In the genomic region with DNA sequence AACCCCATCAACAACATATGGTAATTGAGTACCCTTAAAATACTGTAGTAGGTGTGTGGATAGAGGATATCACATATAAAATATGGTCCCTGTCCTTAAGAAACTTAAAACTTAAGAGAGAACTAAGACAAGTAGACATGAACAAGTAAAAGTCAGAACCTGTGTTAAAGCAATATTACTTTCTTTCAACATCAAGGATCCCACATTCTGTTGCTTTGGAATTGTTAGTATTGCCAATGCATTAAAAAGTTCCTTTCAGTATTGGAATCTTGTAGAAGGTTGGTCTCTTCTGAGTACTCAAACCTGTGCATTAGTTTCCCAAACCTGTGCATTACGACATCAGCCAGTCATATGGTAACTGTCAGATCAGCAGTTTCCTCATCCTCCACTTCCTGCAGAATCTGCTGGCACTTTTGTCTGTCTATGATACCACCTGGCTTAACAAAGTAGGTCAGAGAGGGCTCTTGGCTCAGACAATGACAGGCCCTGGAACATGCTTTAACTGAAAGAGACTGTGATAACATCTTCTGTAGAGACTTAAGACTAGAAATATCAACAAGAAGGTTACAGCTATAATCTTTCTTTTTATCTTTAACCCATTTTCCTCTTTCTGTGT, we compare ENCODE assay signal across 1 cellular context.
TF ChIP-seq lines count a peak whose summit lies in the region.

No MANE protein-coding gene starts in this region.

TF ChIP-seq in K562, 482 proteins besides CTCF, POLR2A, EP300 and RAD21 (continued from another document and continues in another):
- TF ChIP-seq, protein P1, sequence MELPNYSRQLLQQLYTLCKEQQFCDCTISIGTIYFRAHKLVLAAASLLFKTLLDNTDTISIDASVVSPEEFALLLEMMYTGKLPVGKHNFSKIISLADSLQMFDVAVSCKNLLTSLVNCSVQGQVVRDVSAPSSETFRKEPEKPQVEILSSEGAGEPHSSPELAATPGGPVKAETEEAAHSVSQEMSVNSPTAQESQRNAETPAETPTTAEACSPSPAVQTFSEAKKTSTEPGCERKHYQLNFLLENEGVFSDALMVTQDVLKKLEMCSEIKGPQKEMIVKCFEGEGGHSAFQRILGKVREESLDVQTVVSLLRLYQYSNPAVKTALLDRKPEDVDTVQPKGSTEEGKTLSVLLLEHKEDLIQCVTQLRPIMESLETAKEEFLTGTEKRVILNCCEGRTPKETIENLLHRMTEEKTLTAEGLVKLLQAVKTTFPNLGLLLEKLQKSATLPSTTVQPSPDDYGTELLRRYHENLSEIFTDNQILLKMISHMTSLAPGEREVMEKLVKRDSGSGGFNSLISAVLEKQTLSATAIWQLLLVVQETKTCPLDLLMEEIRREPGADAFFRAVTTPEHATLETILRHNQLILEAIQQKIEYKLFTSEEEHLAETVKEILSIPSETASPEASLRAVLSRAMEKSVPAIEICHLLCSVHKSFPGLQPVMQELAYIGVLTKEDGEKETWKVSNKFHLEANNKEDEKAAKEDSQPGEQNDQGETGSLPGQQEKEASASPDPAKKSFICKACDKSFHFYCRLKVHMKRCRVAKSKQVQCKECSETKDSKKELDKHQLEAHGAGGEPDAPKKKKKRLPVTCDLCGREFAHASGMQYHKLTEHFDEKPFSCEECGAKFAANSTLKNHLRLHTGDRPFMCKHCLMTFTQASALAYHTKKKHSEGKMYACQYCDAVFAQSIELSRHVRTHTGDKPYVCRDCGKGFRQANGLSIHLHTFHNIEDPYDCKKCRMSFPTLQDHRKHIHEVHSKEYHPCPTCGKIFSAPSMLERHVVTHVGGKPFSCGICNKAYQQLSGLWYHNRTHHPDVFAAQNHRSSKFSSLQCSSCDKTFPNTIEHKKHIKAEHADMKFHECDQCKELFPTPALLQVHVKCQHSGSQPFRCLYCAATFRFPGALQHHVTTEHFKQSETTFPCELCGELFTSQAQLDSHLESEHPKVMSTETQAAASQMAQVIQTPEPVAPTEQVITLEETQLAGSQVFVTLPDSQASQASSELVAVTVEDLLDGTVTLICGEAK (IDR thresholded peaks at IDR 0.05): no peak
- TF ChIP-seq, protein P1 (CRISPR knock-in tag; IDR thresholded peaks at IDR 0.05): no peak
- TF ChIP-seq ETV1 (tag; conservative IDR thresholded peaks at IDR 0.05; ENCODE audit: low read depth): peak; percentile 46
- TF ChIP-seq TEAD2 (tag; IDR thresholded peaks at IDR 0.05): 0 out of 2 replicates have a peak, but pooled peaks have one; percentile 12
- TF ChIP-seq TOE1 (IDR thresholded peaks at IDR 0.05; ENCODE audit: borderline replicate concordance): no peak
- no peak for TF ChIP-seq TOE1 (CRISPR knock-in tag; IDR thresholded peaks at IDR 0.05; ENCODE audit: borderline replicate concordance, low read depth)
- peak; percentile 41; the same call in 1 of the 2 replicates for TF ChIP-seq DMBX1 (CRISPR knock-in tag; IDR thresholded peaks at IDR 0.05; ENCODE audit: borderline replicate concordance)
- TF ChIP-seq DPF2 (IDR thresholded peaks at IDR 0.05): peak; percentile 54
- TF ChIP-seq, protein P2, sequence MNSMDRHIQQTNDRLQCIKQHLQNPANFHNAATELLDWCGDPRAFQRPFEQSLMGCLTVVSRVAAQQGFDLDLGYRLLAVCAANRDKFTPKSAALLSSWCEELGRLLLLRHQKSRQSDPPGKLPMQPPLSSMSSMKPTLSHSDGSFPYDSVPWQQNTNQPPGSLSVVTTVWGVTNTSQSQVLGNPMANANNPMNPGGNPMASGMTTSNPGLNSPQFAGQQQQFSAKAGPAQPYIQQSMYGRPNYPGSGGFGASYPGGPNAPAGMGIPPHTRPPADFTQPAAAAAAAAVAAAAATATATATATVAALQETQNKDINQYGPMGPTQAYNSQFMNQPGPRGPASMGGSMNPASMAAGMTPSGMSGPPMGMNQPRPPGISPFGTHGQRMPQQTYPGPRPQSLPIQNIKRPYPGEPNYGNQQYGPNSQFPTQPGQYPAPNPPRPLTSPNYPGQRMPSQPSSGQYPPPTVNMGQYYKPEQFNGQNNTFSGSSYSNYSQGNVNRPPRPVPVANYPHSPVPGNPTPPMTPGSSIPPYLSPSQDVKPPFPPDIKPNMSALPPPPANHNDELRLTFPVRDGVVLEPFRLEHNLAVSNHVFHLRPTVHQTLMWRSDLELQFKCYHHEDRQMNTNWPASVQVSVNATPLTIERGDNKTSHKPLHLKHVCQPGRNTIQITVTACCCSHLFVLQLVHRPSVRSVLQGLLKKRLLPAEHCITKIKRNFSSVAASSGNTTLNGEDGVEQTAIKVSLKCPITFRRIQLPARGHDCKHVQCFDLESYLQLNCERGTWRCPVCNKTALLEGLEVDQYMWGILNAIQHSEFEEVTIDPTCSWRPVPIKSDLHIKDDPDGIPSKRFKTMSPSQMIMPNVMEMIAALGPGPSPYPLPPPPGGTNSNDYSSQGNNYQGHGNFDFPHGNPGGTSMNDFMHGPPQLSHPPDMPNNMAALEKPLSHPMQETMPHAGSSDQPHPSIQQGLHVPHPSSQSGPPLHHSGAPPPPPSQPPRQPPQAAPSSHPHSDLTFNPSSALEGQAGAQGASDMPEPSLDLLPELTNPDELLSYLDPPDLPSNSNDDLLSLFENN (IDR thresholded peaks at IDR 0.05; ENCODE audit: low read depth in 2 of 2, low read length in 2 of 2): no peak
- TF ChIP-seq, protein P3, sequence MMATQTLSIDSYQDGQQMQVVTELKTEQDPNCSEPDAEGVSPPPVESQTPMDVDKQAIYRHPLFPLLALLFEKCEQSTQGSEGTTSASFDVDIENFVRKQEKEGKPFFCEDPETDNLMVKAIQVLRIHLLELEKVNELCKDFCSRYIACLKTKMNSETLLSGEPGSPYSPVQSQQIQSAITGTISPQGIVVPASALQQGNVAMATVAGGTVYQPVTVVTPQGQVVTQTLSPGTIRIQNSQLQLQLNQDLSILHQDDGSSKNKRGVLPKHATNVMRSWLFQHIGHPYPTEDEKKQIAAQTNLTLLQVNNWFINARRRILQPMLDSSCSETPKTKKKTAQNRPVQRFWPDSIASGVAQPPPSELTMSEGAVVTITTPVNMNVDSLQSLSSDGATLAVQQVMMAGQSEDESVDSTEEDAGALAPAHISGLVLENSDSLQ (IDR thresholded peaks at IDR 0.05): peak; percentile 44; the same call in 1 of the 2 replicates
- TF ChIP-seq, protein P4, sequence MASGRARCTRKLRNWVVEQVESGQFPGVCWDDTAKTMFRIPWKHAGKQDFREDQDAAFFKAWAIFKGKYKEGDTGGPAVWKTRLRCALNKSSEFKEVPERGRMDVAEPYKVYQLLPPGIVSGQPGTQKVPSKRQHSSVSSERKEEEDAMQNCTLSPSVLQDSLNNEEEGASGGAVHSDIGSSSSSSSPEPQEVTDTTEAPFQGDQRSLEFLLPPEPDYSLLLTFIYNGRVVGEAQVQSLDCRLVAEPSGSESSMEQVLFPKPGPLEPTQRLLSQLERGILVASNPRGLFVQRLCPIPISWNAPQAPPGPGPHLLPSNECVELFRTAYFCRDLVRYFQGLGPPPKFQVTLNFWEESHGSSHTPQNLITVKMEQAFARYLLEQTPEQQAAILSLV (tag; IDR thresholded peaks at IDR 0.05): 0 out of 2 replicates have a peak, but pooled peaks have one; percentile 17
- peak; percentile 81 for TF ChIP-seq SMAD4 (CRISPR knock-in tag; conservative IDR thresholded peaks at IDR 0.05)
- TF ChIP-seq CEBPG (CRISPR knock-in tag; IDR thresholded peaks at IDR 0.05): no peak; the same call in 1 of the 2 replicates
- TF ChIP-seq CEBPG (tag; conservative IDR thresholded peaks at IDR 0.05 in 1 of 2, IDR thresholded peaks at IDR 0.05 in 1 of 2): peak; percentile 72 to 92
- peak; percentile 57; the same call in 1 of the 2 replicates for TF ChIP-seq ADNP (tag; IDR thresholded peaks at IDR 0.05)
- TF ChIP-seq, protein P5, sequence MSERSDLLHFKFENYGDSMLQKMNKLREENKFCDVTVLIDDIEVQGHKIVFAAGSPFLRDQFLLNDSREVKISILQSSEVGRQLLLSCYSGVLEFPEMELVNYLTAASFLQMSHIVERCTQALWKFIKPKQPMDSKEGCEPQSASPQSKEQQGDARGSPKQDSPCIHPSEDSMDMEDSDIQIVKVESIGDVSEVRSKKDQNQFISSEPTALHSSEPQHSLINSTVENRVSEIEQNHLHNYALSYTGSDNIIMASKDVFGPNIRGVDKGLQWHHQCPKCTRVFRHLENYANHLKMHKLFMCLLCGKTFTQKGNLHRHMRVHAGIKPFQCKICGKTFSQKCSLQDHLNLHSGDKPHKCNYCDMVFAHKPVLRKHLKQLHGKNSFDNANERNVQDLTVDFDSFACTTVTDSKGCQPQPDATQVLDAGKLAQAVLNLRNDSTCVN (CRISPR knock-in tag; IDR thresholded peaks at IDR 0.05): no peak
- TF ChIP-seq ARID1B (IDR thresholded peaks at IDR 0.05): peak; percentile 46; the same call in 1 of the 2 replicates
- no peak for TF ChIP-seq TEAD1 (CRISPR knock-in tag; IDR thresholded peaks at IDR 0.05)
- TF ChIP-seq ZEB2 (IDR thresholded peaks at IDR 0.05): 0 out of 2 replicates have a peak, but pooled peaks have one; percentile 44
- TF ChIP-seq L3MBTL2 (IDR thresholded peaks at IDR 0.05): 0 out of 2 replicates have a peak, but pooled peaks have one; percentile 30
- peak; percentile 64; the same call in 1 of the 2 replicates for TF ChIP-seq CTBP1 (IDR thresholded peaks at IDR 0.05; ENCODE audit: borderline replicate concordance)
- TF ChIP-seq MAFG (tag; conservative IDR thresholded peaks at IDR 0.05): peak; percentile 95
- TF ChIP-seq TAL1 (IDR thresholded peaks at IDR 0.05): 0 out of 2 replicates have a peak, but pooled peaks have one; percentile 9
- TF ChIP-seq JUND (IDR thresholded peaks at IDR 0.05; ENCODE audit: borderline replicate concordance, low read depth, low read length): 0 out of 2 replicates have a peak, but pooled peaks have one; percentile 27
- no peak; the same call in 2 of the 3 replicates for TF ChIP-seq JUND (tag; IDR thresholded peaks at IDR 0.05; ENCODE audit: borderline replicate concordance, low read depth, low read length)
- TF ChIP-seq, protein P6, sequence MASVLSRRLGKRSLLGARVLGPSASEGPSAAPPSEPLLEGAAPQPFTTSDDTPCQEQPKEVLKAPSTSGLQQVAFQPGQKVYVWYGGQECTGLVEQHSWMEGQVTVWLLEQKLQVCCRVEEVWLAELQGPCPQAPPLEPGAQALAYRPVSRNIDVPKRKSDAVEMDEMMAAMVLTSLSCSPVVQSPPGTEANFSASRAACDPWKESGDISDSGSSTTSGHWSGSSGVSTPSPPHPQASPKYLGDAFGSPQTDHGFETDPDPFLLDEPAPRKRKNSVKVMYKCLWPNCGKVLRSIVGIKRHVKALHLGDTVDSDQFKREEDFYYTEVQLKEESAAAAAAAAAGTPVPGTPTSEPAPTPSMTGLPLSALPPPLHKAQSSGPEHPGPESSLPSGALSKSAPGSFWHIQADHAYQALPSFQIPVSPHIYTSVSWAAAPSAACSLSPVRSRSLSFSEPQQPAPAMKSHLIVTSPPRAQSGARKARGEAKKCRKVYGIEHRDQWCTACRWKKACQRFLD (CRISPR knock-in tag; IDR thresholded peaks at IDR 0.05): peak; percentile 35; the same call in 1 of the 2 replicates
- TF ChIP-seq MECOM (CRISPR knock-in tag; IDR thresholded peaks at IDR 0.05): 0 out of 2 replicates have a peak, but pooled peaks have one; percentile 11
- peak; percentile 94 for TF ChIP-seq MAFF (IDR thresholded peaks at IDR 0.05; ENCODE audit: low read length)
